In genomic region chr5:1004598-1005361, GRCh38 we compare ENCODE assay signal across 8 cellular contexts. TPM values are rescaled to one million over a fixed set of nuclear protein-coding genes. Genes with fewer than 3 reads are reported as not detected.
DNase-seq lines count a peak whose midpoint lies in the region; ATAC-seq and TF ChIP-seq lines count a peak whose summit lies in the region.

No MANE protein-coding gene starts in this region.

- H3K4me1 ChIP-seq in Peyer's patch = peaks cover 0 to 49% (median 7%) of the 10 kb centered on the region in 4 donors
- H3K4me1 ChIP-seq in prostate gland (replicated peaks) = peaks cover 8% of the 10 kb centered on the region

- TF ChIP-seq POLR2A in Peyer's patch (IDR thresholded peaks at IDR 0.05) (no peak), prostate gland (IDR thresholded peaks at IDR 0.05) (no peak)

- H3K9me3 ChIP-seq in Peyer's patch = no peaks in the 10 kb centered on the region
- H3K9me3 ChIP-seq in prostate gland = no peaks in the 10 kb centered on the region

- H3K27ac ChIP-seq in Peyer's patch (peak overlapping the region; percentile 42 to 66 (median 62)), prostate gland (peak overlapping the region; percentile 17 to 39)

- ATAC-seq in left ventricle myocardium superior = peak; percentile 86

- TF ChIP-seq CTCF in Peyer's patch (IDR thresholded peaks at IDR 0.05) = peak in 4 of 6 experiments; percentile 4 to 35 (median 20)
- TF ChIP-seq CTCF in prostate gland (IDR thresholded peaks at IDR 0.05) = peak in 2 of 4 experiments; percentile 34 to 41

- no peaks in the 10 kb centered on the region for H3K36me3 ChIP-seq in Peyer's patch
- H3K36me3 ChIP-seq in prostate gland = no peaks in the 10 kb centered on the region

- H3K27me3 ChIP-seq in Peyer's patch = peaks cover 0 to 10% of the 10 kb centered on the region in 2 donors
- no peaks in the 10 kb centered on the region for H3K27me3 ChIP-seq in prostate gland (replicated peaks; ENCODE audit: insufficient read depth)

- intact Hi-C loops in left ventricle myocardium superior (cut with micrococcal nuclease) = no loop called here
- intact Hi-C loops in prostate gland (cut with DNase I) = loop anchor here (2.0 to 5.0 kb wide), 3 partner anchors 40 to 133 kb away; no protein-coding TSS in a partner anchor

- peak; percentile 24 for DNase-seq in NCI-H146 (lab: John Stamatoyannopoulos, UW)
- no peak for DNase-seq in NCI-H146 treated with DMSO at 0.1 percent for 48 hours (lab: John Stamatoyannopoulos, UW; ENCODE audit: unreplicated experiment)
- peak; percentile 28 to 74 (median 68) for DNase-seq in Peyer's patch
- peak; percentile 17 for DNase-seq in activated naive CD8-positive, alpha-beta T cell treated with anti-CD3 and anti-CD28 coated beads, Interleukin-2, amount 50 U/mL, for 16 hours (ENCODE audit: low read depth, low spot score)
- peak; percentile 92 for DNase-seq in left ventricle myocardium superior
- peak; percentile 56 for DNase-seq in prostate gland (ENCODE audit: low spot score)
- no peak for DNase-seq in HuH-7.5 (ENCODE audit: low spot score)
- DNase-seq in DMS79 (lab: John Stamatoyannopoulos, UW) = no peak

- H3K4me3 ChIP-seq in Peyer's patch (peak overlapping the region; percentile 17 to 60 (median 50)), prostate gland (peak overlapping the region; percentile 42 to 45)

- WGBS in prostate gland = 2% methylated on average over 52 of the region's 87 CpGs

RNA-seq across cellular contexts. Expression of gene NKD2, which starts 3.8 kb away (rescaled TPM):
- total RNA-seq in Peyer's patch = 1 to 10 TPM; 1.9 to 9.9 (median 3.5) TPM
- 3.4 TPM for total RNA-seq in left ventricle myocardium superior
- total RNA-seq in prostate gland = 10 to 100 TPM in 1 of 2 donors, 1 to 10 TPM in 1; 2.9 to 22.1 TPM

Comparison
In these comparisons a context has a peak if more than half of its experiments do, and no peak if none do; other contexts are left out.
1. DNase-seq: peak in NCI-H146 (single experiment), Peyer's patch (3 of 3), activated naive CD8-positive, alpha-beta T cell treated with anti-CD3 and anti-CD28 coated beads, Interleukin-2, amount 50 U/mL, for 16 hours (single experiment), left ventricle myocardium superior (single experiment) and prostate gland (single experiment); none in NCI-H146 treated with DMSO at 0.1 percent for 48 hours (single experiment), HuH-7.5 (single experiment) and DMS79 (single experiment).